ENCODE assay signal across 18 cellular contexts in genomic region chr9:94174164-94174563, GRCh38.
DNase-seq lines count a peak whose midpoint lies in the region; ATAC-seq, FAIRE-seq and TF ChIP-seq lines count a peak whose summit lies in the region.
"Had no signal": no experiment of that assay in that cellular context is flagged by ENCODE, and none has a peak within 500 bp of the region (broad histone marks: within the 10 kb centered on the region; RNA-seq: fewer than 3 reads in every experiment).

No MANE protein-coding gene starts in this region.

- H3K4me3 Mint-ChIP-seq in T-helper 1 cell treated with Interleukin-12 subunit alpha and Interleukin-12 subunit beta and Interleukin-4 antibody, amounts not matched to agents 30 μg/mL and 1 μg/mL, for 36 hours = no peak overlapping the region
- H3K4me3 Mint-ChIP-seq in activated naive CD8-positive, alpha-beta T cell = peak overlapping the region; percentile 9
- H3K4me3 Mint-ChIP-seq in natural killer cell = no peak overlapping the region

- no peaks in the 10 kb centered on the region for H3K27me3 ChIP-seq in effector memory CD4-positive, alpha-beta T cell (replicated peaks; ENCODE audit: control insufficient read depth, insufficient read depth, low read length, poor library complexity, severe bottlenecking)
- no peaks in the 10 kb centered on the region for H3K27me3 ChIP-seq in pancreas
- H3K27me3 ChIP-seq: esophagus squamous epithelium, tibial nerve had no signal

- no peaks in the 10 kb centered on the region for H3K9me3 ChIP-seq in effector memory CD4-positive, alpha-beta T cell (ENCODE audit: control insufficient read depth, low read length)
- H3K9me3 ChIP-seq in pancreas = no peaks in the 10 kb centered on the region
- H3K9me3 ChIP-seq: esophagus squamous epithelium, lower lobe of right lung, tibial nerve had no signal

- TF ChIP-seq CTCF in natural killer cell (IDR thresholded peaks at IDR 0.05) = no peak
- no peak for TF ChIP-seq CTCF in pancreas (IDR thresholded peaks at IDR 0.05)

- peak; percentile 61 for FAIRE-seq in GM19239 (lab: Jason Lieb, UNC)
- FAIRE-seq in pancreas (lab: Jason Lieb, UNC) = no peak
- FAIRE-seq: A204.1, D721Med had no signal

- peaks cover 31% of the 10 kb centered on the region for H3K36me3 Mint-ChIP-seq in T-helper 1 cell treated with Interleukin-12 subunit alpha and Interleukin-12 subunit beta and Interleukin-4 antibody, amounts not matched to agents 30 μg/mL and 1 μg/mL, for 36 hours (ENCODE audit: low read depth)
- H3K36me3 Mint-ChIP-seq in activated naive CD8-positive, alpha-beta T cell = peaks cover 5% of the 10 kb centered on the region
- no peaks in the 10 kb centered on the region for H3K36me3 Mint-ChIP-seq in natural killer cell

- H3K4me1 ChIP-seq in effector memory CD4-positive, alpha-beta T cell (ENCODE audit: control insufficient read depth, insufficient read depth, low read length, poor library complexity, severe bottlenecking) = peaks cover 17% of the 10 kb centered on the region
- peaks cover 57 to 95% (median 93%) of the 10 kb centered on the region in 3 donors for H3K4me1 ChIP-seq in pancreas

- ATAC-seq in natural killer cell (no peak), pancreas (no peak)

- peaks cover 51% of the 10 kb centered on the region for H3K4me1 Mint-ChIP-seq in T-helper 1 cell treated with Interleukin-12 subunit alpha and Interleukin-12 subunit beta and Interleukin-4 antibody, amounts not matched to agents 30 μg/mL and 1 μg/mL, for 36 hours (ENCODE audit: low read depth)
- peaks cover 82% of the 10 kb centered on the region for H3K4me1 Mint-ChIP-seq in activated naive CD8-positive, alpha-beta T cell (ENCODE audit: low read depth)
- peaks cover 60 to 65% of the 10 kb centered on the region in 2 donors for H3K4me1 Mint-ChIP-seq in natural killer cell

- H3K27ac Mint-ChIP-seq in T-helper 1 cell treated with Interleukin-12 subunit alpha and Interleukin-12 subunit beta and Interleukin-4 antibody, amounts not matched to agents 30 μg/mL and 1 μg/mL, for 36 hours = peak overlapping the region; percentile 6
- H3K27ac Mint-ChIP-seq in activated naive CD8-positive, alpha-beta T cell = peak overlapping the region; percentile 56
- peak overlapping the region; percentile 72 to 75 for H3K27ac Mint-ChIP-seq in natural killer cell

- DNase-seq in T-helper 1 cell = no peak
- no peak for DNase-seq in GM19239 (ENCODE audit: insufficient read length, low spot score)
- DNase-seq in natural killer cell = no peak
- DNase-seq in effector memory CD4-positive, alpha-beta T cell = no peak
- no peak for DNase-seq in pancreas
- no peak for DNase-seq in activated gamma-delta T cell (lab: John Stamatoyannopoulos, UW)
- DNase-seq: activated effector memory CD4-positive, alpha-beta T cell treated with anti-CD3 and anti-CD28 coated beads, Interleukin-2, amount 50 U/mL, for 16 hours; esophagus squamous epithelium; lower lobe of right lung; NCI-H226; OCI-M1; stimulated activated CD4-positive, alpha-beta T cell treated with anti-CD3 and anti-CD28 coated beads, Interleukin-12 subunit alpha, Interleukin-12 subunit beta, amount 100 ng/mL, for 4 hours; SW 1271 had no signal

- H3K9me3 Mint-ChIP-seq in T-helper 1 cell treated with Interleukin-12 subunit alpha and Interleukin-12 subunit beta and Interleukin-4 antibody, amounts not matched to agents 30 μg/mL and 1 μg/mL, for 36 hours = no peaks in the 10 kb centered on the region
- H3K9me3 Mint-ChIP-seq in activated naive CD8-positive, alpha-beta T cell (ENCODE audit: low read depth) = no peaks in the 10 kb centered on the region
- no peaks in the 10 kb centered on the region for H3K9me3 Mint-ChIP-seq in natural killer cell

- 18 to 47% methylated on average over 1 of the region's 1 CpG for WGBS in pancreas, 2 donors

- peaks cover 20% of the 10 kb centered on the region for H3K36me3 ChIP-seq in effector memory CD4-positive, alpha-beta T cell (ENCODE audit: control insufficient read depth, insufficient read depth, low read length)
- H3K36me3 ChIP-seq in pancreas = peaks cover 0 to 17% (median 7%) of the 10 kb centered on the region in 3 donors

- no peak overlapping the region for H3K4me3 ChIP-seq in effector memory CD4-positive, alpha-beta T cell (ENCODE audit: insufficient read depth, low read depth, low read length, poor library complexity, severe bottlenecking)
- no peak overlapping the region for H3K4me3 ChIP-seq in pancreas
- H3K4me3 ChIP-seq: esophagus squamous epithelium, lower lobe of right lung, tibial nerve had no signal

- no peak overlapping the region for H3K27ac ChIP-seq in effector memory CD4-positive, alpha-beta T cell (ENCODE audit: insufficient read depth, low read length, poor library complexity, severe bottlenecking)
- H3K27ac ChIP-seq in pancreas = no peak overlapping the region
- H3K27ac ChIP-seq: lower lobe of right lung had no signal

- intact Hi-C loops in natural killer cell (cut with micrococcal nuclease) (loop anchor here (5.0 kb wide), 1 partner anchor 1217 kb away; no protein-coding TSS in a partner anchor), pancreas (cut with DNase I) (no loop called here)

- H3K27me3 Mint-ChIP-seq in T-helper 1 cell treated with Interleukin-12 subunit alpha and Interleukin-12 subunit beta and Interleukin-4 antibody, amounts not matched to agents 30 μg/mL and 1 μg/mL, for 36 hours (ENCODE audit: low read depth) = no peaks in the 10 kb centered on the region
- H3K27me3 Mint-ChIP-seq in activated naive CD8-positive, alpha-beta T cell = no peaks in the 10 kb centered on the region
- no peaks in the 10 kb centered on the region for H3K27me3 Mint-ChIP-seq in natural killer cell (ENCODE audit: low read depth in 2 of 2)

Comparison
In these comparisons a context has a peak if more than half of its experiments do, and no peak if none do; other contexts are left out.
1. H3K27ac Mint-ChIP-seq: peak in every context shown above with its lines; median percentile 74 in natural killer cell; 56 in activated naive CD8-positive, alpha-beta T cell; 6 in T-helper 1 cell treated with Interleukin-12 subunit alpha and Interleukin-12 subunit beta and Interleukin-4 antibody, amounts not matched to agents 30 μg/mL and 1 μg/mL, for 36 hours.